22 cellular contexts compared by ENCODE assay signal in genomic region chr1:46596036-46596435, GRCh38. TPM values are rescaled to one million over a fixed set of nuclear protein-coding genes. Genes with fewer than 3 reads are reported as not detected.
DNase-seq lines count a peak whose midpoint lies in the region; ATAC-seq, FAIRE-seq and TF ChIP-seq lines count a peak whose summit lies in the region.
"Had no signal": no experiment of that assay in that cellular context is flagged by ENCODE, and none has a peak within 500 bp of the region (broad histone marks: within the 10 kb centered on the region; RNA-seq: fewer than 3 reads in every experiment).

No MANE protein-coding gene starts in this region.

- TF ChIP-seq EP300 in K562 (IDR thresholded peaks at IDR 0.05; ENCODE audit: low read length) (no peak), sigmoid colon (IDR thresholded peaks at IDR 0.05) (no peak)

- H3K4me1 ChIP-seq in right atrium auricular region (peaks cover 0 to 31% of the 10 kb centered on the region in 2 donors), K562 (replicated peaks in 1 of 2; ENCODE audit: control insufficient read depth in 2 of 2, insufficient read depth in 2 of 2, low read length in 2 of 2) (peaks cover 11 to 26% of the 10 kb centered on the region in 2 experiments; a peak in 4 of 5 replicates), sigmoid colon (peaks cover 0 to 49% (median 35%) of the 10 kb centered on the region in 4 donors)
- H3K4me1 ChIP-seq: A549 had no signal

- BruUV-seq in K562 (replicated peaks; lab: Mats Ljungman, UMichigan) = no TSS peak

- ATAC-seq in left cardiac atrium (no peak), K562 (no peak)
- ATAC-seq: A549; CD8-positive, alpha-beta T cell; Panc1 had no signal

- TF ChIP-seq RAD21 in K562 (CRISPR knock-in tag; conservative IDR thresholded peaks at IDR 0.05 in 1 of 2, IDR thresholded peaks at IDR 0.05 in 1 of 2) = no peak

- H3K27me3 ChIP-seq in right atrium auricular region (no peaks in the 10 kb centered on the region), K562 (ENCODE audit: control insufficient read depth in 2 of 2, insufficient read depth in 2 of 2, low read length in 2 of 2) (no peaks in the 10 kb centered on the region), sigmoid colon (no peaks in the 10 kb centered on the region)
- H3K27me3 ChIP-seq: SJSA1 had no signal

- no peak overlapping the region for H3K9ac ChIP-seq in K562 (ENCODE audit: insufficient read depth in 1 of 2, low read depth in 2 of 2, low read length in 2 of 2)

- H3K4me3 ChIP-seq in right atrium auricular region = no peak overlapping the region
- H3K4me3 ChIP-seq in K562 = no peak overlapping the region
- no peak overlapping the region for H3K4me3 ChIP-seq in sigmoid colon
- H3K4me3 ChIP-seq: A549, SJSA1 had no signal

- H3K79me2 ChIP-seq in K562 (ENCODE audit: control insufficient read depth, insufficient read depth, low read length) = peaks cover 2% of the 10 kb centered on the region; the same call in 2 of the 3 replicates

- in situ Hi-C loops in K562 (cut with MboI) = no loop called here

- intact Hi-C loops in left cardiac atrium (cut with DNase I) = no loop called here
- intact Hi-C loops in K562 (cut with micrococcal nuclease) = no loop called here
- intact Hi-C loops in sigmoid colon (cut with DNase I) = no loop called here

- H2AFZ ChIP-seq in K562 (ENCODE audit: low read depth, low read length) = no peak overlapping the region

- peak overlapping the region; percentile 17 to 57 for H3K27ac ChIP-seq in right atrium auricular region
- H3K27ac ChIP-seq in K562 (ENCODE audit: extremely low read depth, low read depth, low read length) = no peak overlapping the region
- peak overlapping the region in 3 of 4 donors; percentile 6 to 46 (median 7) for H3K27ac ChIP-seq in sigmoid colon
- H3K27ac ChIP-seq: A549, SJSA1 had no signal

- H3K9me3 ChIP-seq in right atrium auricular region (no peaks in the 10 kb centered on the region), K562 (replicated peaks; ENCODE audit: control insufficient read depth, insufficient read depth, low read depth, low read length) (no peaks in the 10 kb centered on the region), sigmoid colon (no peaks in the 10 kb centered on the region)
- H3K9me3 ChIP-seq: A549, SJSA1 had no signal

- DNase-seq in right atrium auricular region (ENCODE audit: low spot score) (no peak), left cardiac atrium (no peak), K562 (ENCODE audit: extremely low read depth in 1 of 4, low spot score in 3 of 4) (no peak), sigmoid colon (no peak), HEK293T (ENCODE audit: extremely low spot score) (no peak), medulla oblongata (ENCODE audit: extremely low spot score) (no peak), GM12891 (ENCODE audit: insufficient read length, low spot score) (no peak)
- DNase-seq: CD8-positive, alpha-beta T cell; DMS79 treated with DMSO at 0.1 percent for 48 hours; H9; IMR-90; Karpas-422; NCI-H1092; NCI-H1436 treated with DMSO at 0.1 percent for 48 hours; NCI-H2029 treated with DMSO at 0.1 percent for 48 hours; NCI-H446 treated with DMSO at 0.1 percent for 48 hours had no signal

- no peak for TF ChIP-seq POLR2A in K562 (conservative IDR thresholded peaks at IDR 0.05)
- no peak for TF ChIP-seq POLR2A in sigmoid colon (IDR thresholded peaks at IDR 0.05)
- TF ChIP-seq POLR2A in GM12891 (IDR thresholded peaks at IDR 0.05; ENCODE audit: low read depth, low read length) = no peak

- H3K36me3 ChIP-seq in right atrium auricular region (peaks cover 29% of the 10 kb centered on the region), K562 (ENCODE audit: control insufficient read depth, insufficient read depth, low read length) (peaks cover 31% of the 10 kb centered on the region; the same call in 2 of the 3 replicates), sigmoid colon (peaks cover 19 to 30% (median 26%) of the 10 kb centered on the region in 4 donors)

- no peak for FAIRE-seq in K562 (lab: Jason Lieb, UNC)
- no peak for FAIRE-seq in GM12891 (lab: Jason Lieb, UNC)
- FAIRE-seq: A549, HTR-8/SVneo had no signal

- H3K9me1 ChIP-seq in K562 (ENCODE audit: control insufficient read depth, insufficient read depth, low read length) = no peaks in the 10 kb centered on the region

- H3K4me2 ChIP-seq in K562 (ENCODE audit: insufficient read depth, low read length) = no peak overlapping the region
- H3K4me2 ChIP-seq: A549 had no signal

- WGBS in K562 (ENCODE audit: insufficient coverage, low coverage, missing lambda C conversion rate) = 100% methylated on average over 1 of the region's 1 CpG
- WGBS in sigmoid colon, 2 donors = 96% methylated on average over 1 of the region's 1 CpG

- POLR2A ChIA-PET in K562 (lab: Yijun Ruan, JAX) (interaction anchor here (0.7 to 1.9 kb wide), 5 partner anchors 8 to 36 kb away, joined by 3 to 7 read pairs (median 4); partner anchors contain the start of gene MKNK1), HEK293T (lab: Yijun Ruan, JAX) (no interaction called here)

- TF ChIP-seq CTCF in right atrium auricular region (IDR thresholded peaks at IDR 0.05) (no peak), K562 (IDR thresholded peaks at IDR 0.05 in 2 of 3, conservative IDR thresholded peaks at IDR 0.05 in 1 of 3; ENCODE audit: insufficient read depth in 2 of 3, low read depth in 1 of 3, low read length in 3 of 3) (no peak), sigmoid colon (IDR thresholded peaks at IDR 0.05) (no peak)

- CTCF ChIA-PET in K562 (lab: Yijun Ruan, JAX; ENCODE audit: low intra/inter-chr PET ratio) (no interaction called here), HEK293T (lab: Yijun Ruan, JAX) (interaction anchor here (0.6 kb wide), 1 partner anchor 874 kb away, joined by 3 read pairs; no protein-coding TSS in a partner anchor)

- H4K20me1 ChIP-seq in K562 (replicated peaks; ENCODE audit: control insufficient read depth, insufficient read depth, low read length) = no peaks in the 10 kb centered on the region

RNA-seq across cellular contexts. Expression of gene MKNK1, which starts 8.0 kb away (rescaled TPM):
- total RNA-seq in right atrium auricular region = 10 to 100 TPM; 22.1 to 25.0 TPM
- total RNA-seq in left cardiac atrium = 10 to 100 TPM; 39.7 to 42.7 TPM
- total RNA-seq in K562 (2011; cell fraction: chromatin; rRNA removed; ENCODE audit: low replicate concordance) = 86.6 and 98.9 TPM in 2 replicates
- total RNA-seq in K562 (2011; cell fraction: nucleolus; rRNA removed) = 51.6 and 57.7 TPM in 2 replicates
- 71.6 and 91.8 TPM in 2 replicates for total RNA-seq in K562 (2011; cell fraction: nucleoplasm; rRNA removed)
- total RNA-seq in K562 (2014; rRNA removed) = 27.7 and 33.3 TPM in 2 replicates
- total RNA-seq in K562 (2014; rRNA removed; fragmentation: Illumina TruSeq; extraction: Trizol) = 43.7 and 49.4 TPM in 2 replicates
- 33.7 and 42.9 TPM in 2 replicates for total RNA-seq in K562 (2015; rRNA removed; fragmentation: Illumina TruSeq; extraction: Trizol)
- 36.5 and 41.7 TPM in 2 replicates for total RNA-seq in K562 (2021)
- 45.0 and 45.8 TPM in 2 replicates for polyA plus RNA-seq in K562 (2011; rRNA removed)
- polyA plus RNA-seq in K562 (2011; cell fraction: cytosol; rRNA removed) = 34.7 and 38.1 TPM in 2 replicates
- 76.4 and 85.8 TPM in 2 replicates for polyA plus RNA-seq in K562 (2011; cell fraction: nucleus; rRNA removed)
- 42.0 and 54.6 TPM in 2 replicates for polyA plus RNA-seq in K562 (2012)
- 40.4 and 42.1 TPM in 2 replicates for polyA plus RNA-seq in K562 (2014; fragmentation: Illumina TruSeq; extraction: Trizol)
- polyA plus RNA-seq in K562 (2014; fragmentation: Nextera tagmentation; extraction: Ambion mirVana) = 10 to 100 TPM; 44.7 to 46.0 TPM
- 50.8 and 51.3 TPM in 2 replicates for polyA plus RNA-seq in K562 (2014; rRNA removed)
- polyA minus RNA-seq in K562 (2011; rRNA and poly(A)+ RNA removed) = 52.4 and 53.2 TPM in 2 replicates
- polyA minus RNA-seq in K562 (2011; cell fraction: cytosol; rRNA and poly(A)+ RNA removed) = 22.3 and 25.4 TPM in 2 replicates
- polyA minus RNA-seq in K562 (2011; cell fraction: nucleus; rRNA and poly(A)+ RNA removed) = 22.1 and 30.1 TPM in 2 replicates
- total RNA-seq in sigmoid colon = 10 to 100 TPM; 32.1 to 54.3 (median 35.7) TPM
- polyA plus RNA-seq in sigmoid colon = 10 to 100 TPM; 15.0 to 30.3 (median 30.0) TPM
- polyA plus RNA-seq in GM12891 (2012; ENCODE audit: low read depth, missing spikeins) = 19.7 TPM

RNA-seq across cellular contexts. Expression of gene MOB3C, which starts 20.6 kb away (rescaled TPM):
- total RNA-seq in right atrium auricular region = 10 to 100 TPM in 1 of 2 donors, 1 to 10 TPM in 1; 7.9 to 14.5 TPM
- total RNA-seq in left cardiac atrium = 10 to 100 TPM; 18.3 to 22.1 TPM
- total RNA-seq in K562 (2011; cell fraction: chromatin; rRNA removed; ENCODE audit: low replicate concordance) = 7.4 and 16.2 TPM in 2 replicates
- total RNA-seq in K562 (2011; cell fraction: nucleolus; rRNA removed) = 8.8 and 9.8 TPM in 2 replicates
- 10.6 and 13.2 TPM in 2 replicates for total RNA-seq in K562 (2011; cell fraction: nucleoplasm; rRNA removed)
- 3.6 and 3.7 TPM in 2 replicates for total RNA-seq in K562 (2014; rRNA removed)
- 3.5 and 3.9 TPM in 2 replicates for total RNA-seq in K562 (2014; rRNA removed; fragmentation: Illumina TruSeq; extraction: Trizol)
- total RNA-seq in K562 (2015; rRNA removed; fragmentation: Illumina TruSeq; extraction: Trizol) = 3.5 and 3.6 TPM in 2 replicates
- 5.1 and 5.2 TPM in 2 replicates for total RNA-seq in K562 (2021)
- 6.2 and 7.5 TPM in 2 replicates for polyA plus RNA-seq in K562 (2011; rRNA removed)
- 5.6 and 13.3 TPM in 2 replicates for polyA plus RNA-seq in K562 (2011; cell fraction: cytosol; rRNA removed)
- polyA plus RNA-seq in K562 (2011; cell fraction: nucleus; rRNA removed) = 7.5 and 12.5 TPM in 2 replicates
- polyA plus RNA-seq in K562 (2012) = 4.0 and 5.9 TPM in 2 replicates
- polyA plus RNA-seq in K562 (2014; fragmentation: Illumina TruSeq; extraction: Trizol) = 4.4 and 4.9 TPM in 2 replicates
- 1 to 10 TPM; 1.0 to 1.1 TPM for polyA plus RNA-seq in K562 (2014; fragmentation: Nextera tagmentation; extraction: Ambion mirVana)
- 3.4 and 4.1 TPM in 2 replicates for polyA plus RNA-seq in K562 (2014; rRNA removed)
- 4.9 and 6.6 TPM in 2 replicates for polyA minus RNA-seq in K562 (2011; rRNA and poly(A)+ RNA removed)
- polyA minus RNA-seq in K562 (2011; cell fraction: cytosol; rRNA and poly(A)+ RNA removed) = 2.3 and 4.8 TPM in 2 replicates
- 5.4 and 6.3 TPM in 2 replicates for polyA minus RNA-seq in K562 (2011; cell fraction: nucleus; rRNA and poly(A)+ RNA removed)
- 10 to 100 TPM; 11.4 to 25.7 (median 16.0) TPM for total RNA-seq in sigmoid colon
- 10 to 100 TPM in 2 of 3 donors, 1 to 10 TPM in 1; 7.8 to 13.8 (median 12.0) TPM for polyA plus RNA-seq in sigmoid colon
- polyA plus RNA-seq in GM12891 (2012; ENCODE audit: low read depth, missing spikeins) = 7.2 TPM

RNA-seq across cellular contexts. Expression of gene KNCN, which starts 44.6 kb away (rescaled TPM):
- not detected for total RNA-seq in right atrium auricular region
- not detected for total RNA-seq in left cardiac atrium
- not detected in 2 replicates for total RNA-seq in K562 (2011; cell fraction: chromatin; rRNA removed; ENCODE audit: low replicate concordance)
- not detected in 2 replicates for total RNA-seq in K562 (2011; cell fraction: nucleolus; rRNA removed)
- total RNA-seq in K562 (2011; cell fraction: nucleoplasm; rRNA removed) = not detected in 2 replicates
- not detected in 2 replicates for total RNA-seq in K562 (2014; rRNA removed)
- not detected in 2 replicates for total RNA-seq in K562 (2014; rRNA removed; fragmentation: Illumina TruSeq; extraction: Trizol)
- total RNA-seq in K562 (2015; rRNA removed; fragmentation: Illumina TruSeq; extraction: Trizol) = not detected in 2 replicates
- total RNA-seq in K562 (2021) = not detected in 2 replicates
- not detected in 2 replicates for polyA plus RNA-seq in K562 (2011; rRNA removed)
- not detected in 2 replicates for polyA plus RNA-seq in K562 (2011; cell fraction: cytosol; rRNA removed)
- polyA plus RNA-seq in K562 (2011; cell fraction: nucleus; rRNA removed) = not detected in 2 replicates
- polyA plus RNA-seq in K562 (2012) = not detected in 2 replicates
- polyA plus RNA-seq in K562 (2014; fragmentation: Illumina TruSeq; extraction: Trizol) = not detected in 2 replicates
- polyA plus RNA-seq in K562 (2014; fragmentation: Nextera tagmentation; extraction: Ambion mirVana) = not detected
- polyA plus RNA-seq in K562 (2014; rRNA removed) = not detected in 2 replicates
- polyA minus RNA-seq in K562 (2011; rRNA and poly(A)+ RNA removed) = not detected in 2 replicates
- not detected in 2 replicates for polyA minus RNA-seq in K562 (2011; cell fraction: cytosol; rRNA and poly(A)+ RNA removed)
- not detected in 2 replicates for polyA minus RNA-seq in K562 (2011; cell fraction: nucleus; rRNA and poly(A)+ RNA removed)
- total RNA-seq in sigmoid colon = not detected
- not detected for polyA plus RNA-seq in sigmoid colon
- polyA plus RNA-seq in GM12891 (2012; ENCODE audit: low read depth, missing spikeins) = not detected
- total RNA-seq: CD8-positive, alpha-beta T cell; H9; IMR-90; MCF 10A; SJSA1 had no signal
- polyA plus RNA-seq: A549, BJ, IMR-90 had no signal
